ENCODE assay signal across 23 cellular contexts in genomic region chr10:128684215-128684614, GRCh38.
"Had no signal": no experiment of that assay in that cellular context is flagged by ENCODE, and none has a peak within 500 bp of the region (broad histone marks: within the 10 kb centered on the region; RNA-seq: fewer than 3 reads in every experiment).

No MANE protein-coding gene starts in this region.

- ATAC-seq: K562 had no signal

- DNase-seq: Kasumi-1, MV-4-11, NCI-H1048, NCI-H1105, NCI-H1417, NCI-H1436 treated with DMSO at 0.1 percent for 48 hours, NCI-H1694, NCI-H187 treated with DMSO at 0.1 percent for 48 hours, NCI-H2029 treated with DMSO at 0.1 percent for 48 hours, NCI-H226, NCI-H446, NCI-H510A, NCI-H524 treated with DMSO at 0.1 percent for 48 hours, NCI-H69, NCI-H774, Right ventricle myocardium superior, RPMI8226, SIG-M5 had no signal

- H3K36me3 ChIP-seq: SJSA1 had no signal

- H3K27me3 ChIP-seq: SJSA1 had no signal

- H3K27ac ChIP-seq: HL-60, KMS-11, SJSA1, SK-N-MC had no signal

- H3K4me3 ChIP-seq: K562, SJSA1, SK-N-MC had no signal

- H3K4me1 ChIP-seq: SJSA1 had no signal
